24 cellular contexts compared by ENCODE assay signal in the genomic region with DNA sequence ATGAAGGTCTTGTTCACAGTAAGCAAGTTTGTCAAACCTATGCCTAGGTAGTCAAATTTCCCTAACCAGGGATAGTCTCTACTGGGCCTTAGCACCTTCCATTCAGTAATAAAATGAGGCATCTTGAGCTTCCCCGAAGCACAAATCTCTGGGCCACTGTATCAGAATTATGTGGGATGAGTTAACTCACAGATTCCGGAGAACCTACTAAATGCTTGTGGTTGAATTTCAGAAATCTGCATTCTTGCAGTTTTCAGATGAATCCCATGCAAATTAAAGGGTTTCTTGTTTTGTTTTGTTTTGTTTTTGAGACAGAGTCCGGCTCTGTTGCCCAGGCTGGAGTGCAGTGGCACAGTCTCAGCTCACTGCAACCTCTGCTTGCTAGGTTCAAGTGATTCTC.
"Had no signal": no experiment of that assay in that cellular context is flagged by ENCODE, and none has a peak within 500 bp of the region (broad histone marks: within the 10 kb centered on the region; RNA-seq: fewer than 3 reads in every experiment).

No MANE protein-coding gene starts in this region.

- H3K36me3 Mint-ChIP-seq: immature natural killer cell; natural killer cell treated with Interleukin-12 subunit alpha and Interleukin-12 subunit beta and Interleukin-15 and Interleukin-18, amount 100 ng/mL, for 72 hours had no signal

- ATAC-seq: gastrocnemius medialis; heart right ventricle; left colon; left ventricle myocardium superior; natural killer cell treated with Interleukin-12 subunit alpha and Interleukin-12 subunit beta and Interleukin-15 and Interleukin-18, amount 100 ng/mL, for 72 hours; pancreas; right cardiac atrium had no signal

- H3K9me3 ChIP-seq: esophagus muscularis mucosa, gastrocnemius medialis, heart right ventricle, pancreas, tibial artery, upper lobe of left lung, uterus had no signal

- H3K27ac ChIP-seq: epithelial cell of prostate, esophagus muscularis mucosa, gastrocnemius medialis, heart right ventricle, pancreas, tibial artery, upper lobe of left lung, uterus had no signal

- H3K36me3 ChIP-seq: esophagus muscularis mucosa, gastrocnemius medialis, heart right ventricle, pancreas, tibial artery, upper lobe of left lung, uterus had no signal

- H3K9me3 Mint-ChIP-seq: immature natural killer cell; natural killer cell treated with Interleukin-12 subunit alpha and Interleukin-12 subunit beta and Interleukin-15 and Interleukin-18, amount 100 ng/mL, for 72 hours had no signal

- H3K4me1 Mint-ChIP-seq: immature natural killer cell had no signal

- DNase-seq: cortex of kidney; effector memory CD4-positive, alpha-beta T cell; gastrocnemius medialis; heart right ventricle; hypothalamus; immature natural killer cell; left colon; left ventricle myocardium superior; mesenchymal stem cell; midbrain; occipital lobe; pancreas; right cardiac atrium; stimulated activated CD4-positive, alpha-beta T cell treated with anti-CD3 and anti-CD28 coated beads, Interleukin-2, amount 100 ng/mL, for 48 hours; stimulated activated naive CD4-positive, alpha-beta T cell treated with Interleukin-2 at 50 U/mL for 16 hours; tibial artery; upper lobe of left lung; uterus had no signal

- H3K4me1 ChIP-seq: esophagus muscularis mucosa, gastrocnemius medialis, pancreas, upper lobe of left lung, uterus had no signal

- H3K4me3 ChIP-seq: esophagus muscularis mucosa, gastrocnemius medialis, heart right ventricle, lung, pancreas, smooth muscle cell, tibial artery, upper lobe of left lung, uterus had no signal

- H3K27me3 ChIP-seq: esophagus muscularis mucosa, gastrocnemius medialis, heart right ventricle, tibial artery, upper lobe of left lung, uterus had no signal

- H3K27ac Mint-ChIP-seq: immature natural killer cell; natural killer cell treated with Interleukin-12 subunit alpha and Interleukin-12 subunit beta and Interleukin-15 and Interleukin-18, amount 100 ng/mL, for 72 hours; progenitor cell of endocrine pancreas had no signal

- H3K4me3 Mint-ChIP-seq: immature natural killer cell; natural killer cell treated with Interleukin-12 subunit alpha and Interleukin-12 subunit beta and Interleukin-15 and Interleukin-18, amount 100 ng/mL, for 72 hours had no signal
